Comparison of ENCODE assay signal across 23 cellular contexts in genomic region chr3:141394560-141394959, GRCh38. TPM values are rescaled to one million over a fixed set of nuclear protein-coding genes. Genes with fewer than 3 reads are reported as not detected.
A peak's percentile ranks its signal among the peaks of the same experiment; 100 is the strongest.
DNase-seq lines count a peak whose midpoint lies in the region; TF ChIP-seq lines count a peak whose summit lies in the region.
"Had no signal": no experiment of that assay in that cellular context is flagged by ENCODE, and none has a peak within 500 bp of the region (broad histone marks: within the 10 kb centered on the region; RNA-seq: fewer than 3 reads in every experiment).

No MANE protein-coding gene starts in this region.

- H3K9me3 ChIP-seq in MM.1S (replicated peaks; ENCODE audit: insufficient read depth, low read length) (no peaks in the 10 kb centered on the region), Peyer's patch (no peaks in the 10 kb centered on the region)
- H3K9me3 ChIP-seq: SJSA1 had no signal

- no peaks in the 10 kb centered on the region for H3K27me3 ChIP-seq in MM.1S (replicated peaks; ENCODE audit: insufficient read depth, low read length)
- no peaks in the 10 kb centered on the region for H3K27me3 ChIP-seq in mesendoderm (ENCODE audit: insufficient read depth, low read length, poor library complexity)
- no peaks in the 10 kb centered on the region for H3K27me3 ChIP-seq in Peyer's patch
- H3K27me3 ChIP-seq: SJSA1 had no signal

- H3K27ac ChIP-seq in MM.1S (ENCODE audit: low read length) (peak overlapping the region; percentile 52; the same call in 1 of the 2 replicates), mesendoderm (ENCODE audit: low read depth, low read length) (no peak overlapping the region), Peyer's patch (no peak overlapping the region)
- H3K27ac ChIP-seq: BLaER1 treated with 17β-estradiol and CSF1 and Interleukin-3, amounts not matched to agents 10 nM and 100 nM; GM23248; SJSA1 had no signal

- H2BK5ac ChIP-seq in mesendoderm (ENCODE audit: low read length), result no peak overlapping the region

- no peaks in the 10 kb centered on the region for H3K9me2 ChIP-seq in MM.1S (replicated peaks; ENCODE audit: insufficient read depth, low read length)

- H3K36me3 ChIP-seq in MM.1S (replicated peaks; ENCODE audit: insufficient read depth, low read length) (peaks cover 31% of the 10 kb centered on the region), mesendoderm (ENCODE audit: control insufficient read depth, insufficient read depth, low read length) (no peaks in the 10 kb centered on the region), Peyer's patch (peaks cover 0 to 20% (median 0%) of the 10 kb centered on the region in 3 donors)

- H3K9me3 Mint-ChIP-seq in brain (peaks cover 8 to 50% (median 21%) of the 10 kb centered on the region in 5 experiments), type B pancreatic cell (no peaks in the 10 kb centered on the region)
- peaks cover 15% of the 10 kb centered on the region for H3K9me3 Mint-ChIP-seq in activated CD4-positive, alpha-beta memory T cell treated with anti-CD3 and anti-CD28 coated beads for 36 hours

- no peak overlapping the region for H2BK120ac ChIP-seq in mesendoderm (ENCODE audit: low read depth, low read length)

- H3K9ac ChIP-seq in MM.1S (ENCODE audit: low read length) (no peak overlapping the region), mesendoderm (ENCODE audit: low read length) (no peak overlapping the region)
- H3K9ac ChIP-seq: BLaER1 treated with 17β-estradiol and CSF1 and Interleukin-3, amounts not matched to agents 10 nM and 100 nM; GM23248 had no signal

- H3K27me3 Mint-ChIP-seq in brain (peaks cover 5% of the 10 kb centered on the region), type B pancreatic cell (no peaks in the 10 kb centered on the region)
- no peaks in the 10 kb centered on the region for H3K27me3 Mint-ChIP-seq in activated CD4-positive, alpha-beta memory T cell treated with anti-CD3 and anti-CD28 coated beads for 36 hours
- H3K27me3 Mint-ChIP-seq: CD4-positive, alpha-beta T cell had no signal

- peaks cover 100% of the 10 kb centered on the region for H3K79me2 ChIP-seq in MM.1S (ENCODE audit: low read length)
- H3K79me2 ChIP-seq in mesendoderm (ENCODE audit: control insufficient read depth, insufficient read depth, low read length), result no peaks in the 10 kb centered on the region

- H3K36me3 Mint-ChIP-seq in brain (peaks cover 56% of the 10 kb centered on the region), type B pancreatic cell (peaks cover 3% of the 10 kb centered on the region)
- peaks cover 18% of the 10 kb centered on the region for H3K36me3 Mint-ChIP-seq in activated CD4-positive, alpha-beta memory T cell treated with anti-CD3 and anti-CD28 coated beads for 36 hours

- H3K27ac Mint-ChIP-seq in brain (peak overlapping the region in 3 of 5 experiments; percentile 25 to 96 (median 82)), type B pancreatic cell (peak overlapping the region; percentile 61)
- H3K27ac Mint-ChIP-seq in activated CD4-positive, alpha-beta memory T cell treated with anti-CD3 and anti-CD28 coated beads for 36 hours, result no peak overlapping the region
- H3K27ac Mint-ChIP-seq: CD4-positive, alpha-beta T cell had no signal

- no peak overlapping the region for H3K4me3 ChIP-seq in MM.1S (ENCODE audit: low read length)
- H3K4me3 ChIP-seq in mesendoderm (ENCODE audit: low read length), result no peak overlapping the region
- H3K4me3 ChIP-seq in Peyer's patch, result no peak overlapping the region
- H3K4me3 ChIP-seq: A549; BLaER1 treated with 17β-estradiol and CSF1 and Interleukin-3, amounts not matched to agents 10 nM and 100 nM; GM23248; SJSA1 had no signal

- H3K4me2 ChIP-seq in MM.1S (ENCODE audit: low read depth, low read length), result peak overlapping the region; percentile 37; the same call in 1 of the 2 replicates
- no peak overlapping the region for H3K4me2 ChIP-seq in mesendoderm (ENCODE audit: low read length)
- H3K4me2 ChIP-seq: A549; BLaER1 treated with 17β-estradiol and CSF1 and Interleukin-3, amounts not matched to agents 10 nM and 100 nM had no signal

- peak overlapping the region; percentile 88 for H4K8ac ChIP-seq in mesendoderm (ENCODE audit: low read depth, low read length)

- H2AFZ ChIP-seq in MM.1S (ENCODE audit: low read length), result no peak overlapping the region
- H2AFZ ChIP-seq: GM23248 had no signal

- no peak overlapping the region for H2AK5ac ChIP-seq in mesendoderm (ENCODE audit: low read length)

- intact Hi-C loops in activated CD4-positive, alpha-beta memory T cell treated with anti-CD3 and anti-CD28 coated beads for 36 hours (cut with micrococcal nuclease), result no loop called here

- no peak for TF ChIP-seq CTCF in MM.1S (IDR thresholded peaks at IDR 0.05; ENCODE audit: low read length)
- TF ChIP-seq CTCF in brain (conservative IDR thresholded peaks at IDR 0.05), result no peak
- no peak for TF ChIP-seq CTCF in type B pancreatic cell (conservative IDR thresholded peaks at IDR 0.05)
- no peak for TF ChIP-seq CTCF in Peyer's patch (IDR thresholded peaks at IDR 0.05)

- peak overlapping the region; percentile 85 for H3K18ac ChIP-seq in mesendoderm (ENCODE audit: low read length)

- no peak overlapping the region for H2BK15ac ChIP-seq in mesendoderm (replicated peaks; ENCODE audit: low read depth)

- no peak overlapping the region for H3K56ac ChIP-seq in mesendoderm (ENCODE audit: low read length)

- H3K4me1 Mint-ChIP-seq in brain (peaks cover 49% of the 10 kb centered on the region), type B pancreatic cell (ENCODE audit: unreplicated experiment) (peaks cover 35% of the 10 kb centered on the region)
- peaks cover 39% of the 10 kb centered on the region for H3K4me1 Mint-ChIP-seq in activated CD4-positive, alpha-beta memory T cell treated with anti-CD3 and anti-CD28 coated beads for 36 hours (ENCODE audit: low read depth)

- no peak overlapping the region for H4K5ac ChIP-seq in mesendoderm (ENCODE audit: low read length)

- POLR2A ChIA-PET in activated CD4-positive, alpha-beta memory T cell treated with anti-CD3 and anti-CD28 coated beads for 36 hours (lab: Charles Lee), result no interaction called here

- H3K23ac ChIP-seq in mesendoderm (ENCODE audit: low read length), result no peak overlapping the region

- no CpG with 5 or more reads among the region's 3 CpGs for WGBS in mesendoderm (ENCODE audit: extremely low coverage, insufficient coverage, low lambda C conversion rate)

- TF ChIP-seq POLR2A in Peyer's patch (IDR thresholded peaks at IDR 0.05), result no peak

- H3K4me3 Mint-ChIP-seq in brain (peak overlapping the region in 1 of 5 experiments; percentile 7), type B pancreatic cell (no peak overlapping the region)
- H3K4me3 Mint-ChIP-seq in activated CD4-positive, alpha-beta memory T cell treated with anti-CD3 and anti-CD28 coated beads for 36 hours, result no peak overlapping the region
- H3K4me3 Mint-ChIP-seq: CD4-positive, alpha-beta T cell; H9 had no signal

- H4K20me1 ChIP-seq in MM.1S (ENCODE audit: insufficient read depth, low read length), result no peaks in the 10 kb centered on the region
- H4K20me1 ChIP-seq: BLaER1 treated with 17β-estradiol and CSF1 and Interleukin-3, amounts not matched to agents 10 nM and 100 nM had no signal

- peaks cover 76% of the 10 kb centered on the region for H3K4me1 ChIP-seq in MM.1S (ENCODE audit: low read length)
- H3K4me1 ChIP-seq in mesendoderm (ENCODE audit: control insufficient read depth, low read depth, low read length), result peaks cover 15% of the 10 kb centered on the region
- H3K4me1 ChIP-seq in Peyer's patch, result peaks cover 0 to 6% (median 0%) of the 10 kb centered on the region in 4 donors

- no peaks in the 10 kb centered on the region for H3K79me1 ChIP-seq in mesendoderm (ENCODE audit: low read length)

- peaks cover 99% of the 10 kb centered on the region for H3F3A ChIP-seq in MM.1S (ENCODE audit: insufficient read depth, low read length)

- CTCF ChIA-PET in activated CD4-positive, alpha-beta memory T cell treated with anti-CD3 and anti-CD28 coated beads for 36 hours (lab: Charles Lee), result no interaction called here

- no peak overlapping the region for H3K4ac ChIP-seq in mesendoderm (ENCODE audit: low read depth, low read length)

- no peak for DNase-seq in MM.1S
- no peak for DNase-seq in mesendoderm
- no peak for DNase-seq in type B pancreatic cell (ENCODE audit: extremely low spot score, unreplicated experiment)
- no peak for DNase-seq in Peyer's patch
- no peak for DNase-seq in activated CD4-positive, alpha-beta memory T cell treated with anti-CD3 and anti-CD28 coated beads for 36 hours
- no peak for DNase-seq in central memory CD4-positive, alpha-beta T cell
- DNase-seq: AML-193; CD4-positive, alpha-beta T cell; DMS53; GM23248; H9; KBM-7; NCI-H1048; NCI-H1417; NCI-H187; NCI-H2081 treated with DMSO at 0.1 percent for 48 hours; NCI-H2171; NCI-H226; NCI-H510A had no signal

RNA-seq across cellular contexts. Expression of gene ZBTB38, which starts 26.3 kb away (rescaled TPM):
- polyA plus RNA-seq in brain (ENCODE audit: insufficient read depth, low read depth, low replicate concordance), result 6.0 TPM
- 20.8 TPM for polyA plus RNA-seq in mesendoderm (2013, experiment 1 of 2)
- polyA plus RNA-seq in mesendoderm (2013, experiment 2 of 2), result 20.5 TPM
- total RNA-seq in type B pancreatic cell (ENCODE audit: low replicate concordance) (29.4 and 35.4 TPM in 2 replicates), Peyer's patch (100 to 1,000 TPM; 168 to 254 (median 184) TPM)
- 10 to 100 TPM; 64.7 to 66.4 TPM for total RNA-seq in activated CD4-positive, alpha-beta memory T cell treated with anti-CD3 and anti-CD28 coated beads for 36 hours
